ENCODE assay signal across 4 cellular contexts in genomic region chr10:104248921-104249320, GRCh38. TPM values are rescaled to one million over a fixed set of nuclear protein-coding genes. Genes with fewer than 3 reads are reported as not detected.
"Had no signal": no experiment of that assay in that cellular context is flagged by ENCODE, and none has a peak within 500 bp of the region (broad histone marks: within the 10 kb centered on the region; RNA-seq: fewer than 3 reads in every experiment).

No MANE protein-coding gene starts in this region.

RNA-seq across cellular contexts. Expression of gene CFAP43, which starts 16.8 kb away (rescaled TPM):
- total RNA-seq: endothelial cell of umbilical vein, fibroblast of villous mesenchyme, left ventricle myocardium superior, myocyte had no signal

RNA-seq across cellular contexts. Expression of gene GSTO2, which starts 20.1 kb away (rescaled TPM):
- total RNA-seq: myocyte had no signal
